In genomic region chrX:7139202-7140081, GRCh38 we compare ENCODE assay signal across 13 cellular contexts. TPM values are rescaled to one million over a fixed set of nuclear protein-coding genes. Genes with fewer than 3 reads are reported as not detected.
DNase-seq lines count a peak whose midpoint lies in the region; ATAC-seq and TF ChIP-seq lines count a peak whose summit lies in the region.
"Had no signal": no experiment of that assay in that cellular context is flagged by ENCODE, and none has a peak within 500 bp of the region (broad histone marks: within the 10 kb centered on the region; RNA-seq: fewer than 3 reads in every experiment).

No MANE protein-coding gene starts in this region.

- H3K9me3 ChIP-seq in fibroblast of lung (ENCODE audit: control insufficient read depth, insufficient read depth, low read depth, low read length) = no peaks in the 10 kb centered on the region
- H3K9me3 ChIP-seq in lower lobe of right lung = no peaks in the 10 kb centered on the region

- intact Hi-C loops in lower lobe of right lung (cut with DNase I) = no loop called here

- H2AFZ ChIP-seq in fibroblast of lung (ENCODE audit: low read length) = no peak overlapping the region

- no peaks in the 10 kb centered on the region for H4K20me1 ChIP-seq in fibroblast of lung (ENCODE audit: control insufficient read depth, extremely low read depth, insufficient read depth, low read length)

- H3K27ac ChIP-seq in fibroblast of lung (ENCODE audit: insufficient read depth, low read length) (peak overlapping the region; percentile 68), lower lobe of right lung (no peak overlapping the region)

- TF ChIP-seq CTCF in fibroblast of lung (conservative IDR thresholded peaks at IDR 0.05 in 1 of 2, IDR thresholded peaks at IDR 0.05 in 1 of 2; ENCODE audit: low read depth in 1 of 2, low read length in 2 of 2) (no peak), lower lobe of right lung (IDR thresholded peaks at IDR 0.05) (no peak)

- H3K27me3 ChIP-seq in fibroblast of lung (ENCODE audit: control insufficient read depth, insufficient read depth, low read length) (no peaks in the 10 kb centered on the region), lower lobe of right lung (ENCODE audit: low read depth) (no peaks in the 10 kb centered on the region)

- DNase-seq in GM03348 (ENCODE audit: low spot score) (peak; percentile 29), RPMI7951 (ENCODE audit: low read depth) (peak; percentile 57), fibroblast of lung (ENCODE audit: low read depth in 2 of 2) (peak; percentile 76 to 84), renal cortical epithelial cell (ENCODE audit: low read depth) (peak; percentile 16), NCI-H1417 treated with DMSO at 0.1 percent for 48 hours (lab: John Stamatoyannopoulos, UW) (no peak), lower lobe of right lung (no peak)
- DNase-seq: activated CD4-positive, alpha-beta T cell treated with anti-CD3 and anti-CD28 coated beads, Interleukin-2, amount 50 U/mL, for 1 hour; NCI-H2107; NK-92 treated with Interleukin-12 subunit alpha and Interleukin-12 subunit beta, amount 100 ng/mL, for 24 hours; SHP77 treated with DMSO at 0.1 percent for 48 hours; T1000 had no signal

- H3K4me2 ChIP-seq in fibroblast of lung (ENCODE audit: extremely low read depth, insufficient read depth, low read length) = peak overlapping the region; percentile 44

- peaks cover 28% of the 10 kb centered on the region for H3K79me2 ChIP-seq in fibroblast of lung (ENCODE audit: control insufficient read depth, insufficient read depth, low read length)

- H3K36me3 ChIP-seq in fibroblast of lung (ENCODE audit: control insufficient read depth, insufficient read depth, low read length) (no peaks in the 10 kb centered on the region), lower lobe of right lung (no peaks in the 10 kb centered on the region)

- no peak for ATAC-seq in GM21367 (IDR thresholded peaks at IDR 0.05; ENCODE audit: unreplicated experiment)
- ATAC-seq in lower lobe of right lung = no peak
- ATAC-seq: stimulated activated memory B cell treated with anti-CD40 and anti-IgM and Interleukin-4, amounts not matched to agents 10 μg/mL and 1 μg/mL and 100 μg/mL, for 72 hours had no signal

- no peak overlapping the region for H3K9ac ChIP-seq in fibroblast of lung (ENCODE audit: insufficient read depth, low read length)

- no peak overlapping the region for H3K4me3 ChIP-seq in fibroblast of lung (replicated peaks in 1 of 4; ENCODE audit: control extremely low read depth in 1 of 4, insufficient read depth in 1 of 4, low read depth in 3 of 4, low read length in 4 of 4)
- H3K4me3 ChIP-seq in lower lobe of right lung = no peak overlapping the region

- H3K4me1 ChIP-seq in fibroblast of lung (ENCODE audit: control insufficient read depth, extremely low read depth, insufficient read depth, low read length) (peaks cover 8% of the 10 kb centered on the region), lower lobe of right lung (no peaks in the 10 kb centered on the region)

RNA-seq across cellular contexts. Expression of gene STS, which starts 8.1 kb away (rescaled TPM):
- total RNA-seq in RPMI7951 (2014; rRNA removed; shearing (Covaris generic)) = 2.1 and 3.5 TPM in 2 replicates
- total RNA-seq in fibroblast of lung (1.8 and 5.0 TPM in 2 replicates), renal cortical epithelial cell (3.5 and 29.1 TPM in 2 replicates), lower lobe of right lung (9.7 TPM)
- polyA plus RNA-seq in fibroblast of lung = 9.4 and 13.1 TPM in 2 replicates
- polyA plus RNA-seq in fibroblast of lung (2012) = 6.7 and 10.6 TPM in 2 replicates
- 12.3 and 14.5 TPM in 2 replicates for polyA minus RNA-seq in fibroblast of lung (ENCODE audit: low replicate concordance)

RNA-seq across cellular contexts. Expression of gene PUDP, which starts 8.5 kb away (rescaled TPM):
- total RNA-seq in RPMI7951 (2014; rRNA removed; shearing (Covaris generic)) = 7.3 and 8.8 TPM in 2 replicates
- 4.1 and 7.6 TPM in 2 replicates for total RNA-seq in fibroblast of lung
- 19.8 and 44.8 TPM in 2 replicates for polyA plus RNA-seq in fibroblast of lung
- polyA plus RNA-seq in fibroblast of lung (2012) = 10.7 and 30.1 TPM in 2 replicates
- polyA minus RNA-seq in fibroblast of lung (ENCODE audit: low replicate concordance) = 3.2 and 21.6 TPM in 2 replicates
- total RNA-seq in renal cortical epithelial cell = 5.4 and 33.4 TPM in 2 replicates
- total RNA-seq in lower lobe of right lung = 19.8 TPM

Comparison
In these comparisons a context has a peak if more than half of its experiments do, and no peak if none do; other contexts are left out.
1. DNase-seq: peak in GM03348 (single experiment), RPMI7951 (single experiment), fibroblast of lung (2 of 2) and renal cortical epithelial cell (single experiment); none in NCI-H1417 treated with DMSO at 0.1 percent for 48 hours (single experiment) and lower lobe of right lung (single experiment).